8 cellular contexts compared by ENCODE assay signal in the genomic region with DNA sequence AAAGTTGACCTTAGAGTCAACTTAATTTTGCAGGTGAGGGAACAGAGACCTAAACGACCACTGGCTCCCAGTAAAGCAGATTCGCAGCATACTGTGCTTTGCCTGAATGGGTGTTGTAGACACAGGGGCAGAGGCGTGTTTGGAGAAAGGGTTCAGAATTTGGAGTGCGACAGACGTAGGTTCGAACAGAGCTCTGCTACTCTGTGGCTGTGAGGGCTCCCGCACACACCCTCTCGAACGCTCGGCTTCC. TPM values are rescaled to one million over a fixed set of nuclear protein-coding genes. Genes with fewer than 3 reads are reported as not detected.
DNase-seq lines count a peak whose midpoint lies in the region; ATAC-seq and TF ChIP-seq lines count a peak whose summit lies in the region.

No MANE protein-coding gene starts in this region.

- H3K4me3 ChIP-seq in CD4-positive, alpha-beta memory T cell (ENCODE audit: low read length in 2 of 2) = peak overlapping the region; percentile 24 to 48
- peak overlapping the region; percentile 31 for H3K4me3 ChIP-seq in epithelial cell of esophagus (ENCODE audit: low read length)
- H3K4me3 ChIP-seq in osteoblast (ENCODE audit: insufficient read depth, low read length) = peak overlapping the region; percentile 73

- H4K20me1 ChIP-seq in osteoblast (ENCODE audit: insufficient read depth, low read length) = no peaks in the 10 kb centered on the region

- H3K27ac ChIP-seq in CD4-positive, alpha-beta memory T cell (ENCODE audit: low read depth, low read length) = peak overlapping the region; percentile 56
- no peak overlapping the region for H3K27ac ChIP-seq in osteoblast (ENCODE audit: low read depth, low read length)

- POLR2A ChIA-PET in CD4-positive, alpha-beta memory T cell (lab: Charles Lee; ENCODE audit: partially characterized antibody) = interaction anchor here (0.8 to 3.3 kb wide), 9 partner anchors 15 to 196 kb away, joined by 3 to 57 read pairs (median 4); a partner anchor contains a TSS

- intact Hi-C loops in CD4-positive, alpha-beta memory T cell (cut with micrococcal nuclease) = loop anchor here (1.0 kb wide), 2 partner anchors 32 to 287 kb away; a partner anchor contains a TSS

- DNase-seq in CD4-positive, alpha-beta memory T cell = no peak
- peak; percentile 41 for DNase-seq in OCI-M2 (lab: John Stamatoyannopoulos, UW; ENCODE audit: unreplicated experiment)
- no peak for DNase-seq in epithelial cell of esophagus (ENCODE audit: low read depth)
- no peak for DNase-seq in osteoblast (ENCODE audit: insufficient read length, low spot score, missing footprints)
- no peak for DNase-seq in HCEC 1CT
- DNase-seq in NCI-H2196 (lab: John Stamatoyannopoulos, UW; ENCODE audit: unreplicated experiment) = no peak
- DNase-seq in COR-L47 (lab: John Stamatoyannopoulos, UW) = no peak

- no peaks in the 10 kb centered on the region for H3K9me3 Mint-ChIP-seq in CD4-positive, alpha-beta memory T cell

- H2AFZ ChIP-seq in osteoblast (ENCODE audit: low read length) = peak overlapping the region; percentile 91

- H3K27me3 Mint-ChIP-seq in CD4-positive, alpha-beta memory T cell = no peaks in the 10 kb centered on the region

- H3K79me2 ChIP-seq in osteoblast (ENCODE audit: insufficient read depth, low read length) = no peaks in the 10 kb centered on the region

- no peak for ATAC-seq in GM21423 (IDR thresholded peaks at IDR 0.05; ENCODE audit: unreplicated experiment)

- H3K27me3 ChIP-seq in CD4-positive, alpha-beta memory T cell (ENCODE audit: insufficient read depth, low read length) = no peaks in the 10 kb centered on the region
- no peaks in the 10 kb centered on the region for H3K27me3 ChIP-seq in osteoblast (ENCODE audit: insufficient read depth, low read length)

- TF ChIP-seq CTCF in epithelial cell of esophagus (IDR thresholded peaks at IDR 0.05; ENCODE audit: insufficient read depth, low read depth, low read length, missing control alignments) (peak; percentile 15), osteoblast (IDR thresholded peaks at IDR 0.05; ENCODE audit: extremely low read depth, low read depth, low read length) (no peak)

- H3K4me1 Mint-ChIP-seq in CD4-positive, alpha-beta memory T cell = peaks cover 7 to 21% (median 10%) of the 10 kb centered on the region in 4 donors

- CTCF ChIA-PET in CD4-positive, alpha-beta memory T cell (lab: Charles Lee; ENCODE audit: partially characterized antibody) = interaction anchor here (0.5 to 5.1 kb wide), 12 partner anchors 14 to 287 kb away, joined by 3 to 49 read pairs (median 7); a partner anchor contains a TSS

- H3K27ac Mint-ChIP-seq in CD4-positive, alpha-beta memory T cell = peak overlapping the region; percentile 80 to 95 (median 88)

- H3K4me2 ChIP-seq in osteoblast (ENCODE audit: insufficient read depth, low read length) = peak overlapping the region; percentile 79

- peaks cover 0 to 2% of the 10 kb centered on the region in 2 donors for H3K36me3 Mint-ChIP-seq in CD4-positive, alpha-beta memory T cell

- peak overlapping the region; percentile 75 to 88 (median 84) for H3K4me3 Mint-ChIP-seq in CD4-positive, alpha-beta memory T cell

- no peaks in the 10 kb centered on the region for H3K9me3 ChIP-seq in CD4-positive, alpha-beta memory T cell (ENCODE audit: control insufficient read depth in 1 of 2, low read length in 2 of 2)
- no peaks in the 10 kb centered on the region for H3K9me3 ChIP-seq in osteoblast (ENCODE audit: low read depth, low read length)

- H3K36me3 ChIP-seq in CD4-positive, alpha-beta memory T cell (ENCODE audit: insufficient read depth, low read length) = no peaks in the 10 kb centered on the region
- H3K36me3 ChIP-seq in osteoblast (ENCODE audit: insufficient read depth, low read length) = no peaks in the 10 kb centered on the region

- peaks cover 12% of the 10 kb centered on the region for H3K4me1 ChIP-seq in CD4-positive, alpha-beta memory T cell (ENCODE audit: insufficient read depth, low read length)
- peaks cover 5% of the 10 kb centered on the region for H3K4me1 ChIP-seq in osteoblast (ENCODE audit: insufficient read depth, low read length)

RNA-seq across cellular contexts. Expression of a gene that starts 0.2 kb away (rescaled TPM):
- not detected for total RNA-seq in CD4-positive, alpha-beta memory T cell
- not detected for polyA plus RNA-seq in CD4-positive, alpha-beta memory T cell
- not detected in 2 replicates for total RNA-seq in osteoblast

RNA-seq across cellular contexts. Expression of a gene that starts 31.8 kb away (rescaled TPM):
- 10 to 100 TPM; 28.0 to 28.3 TPM for total RNA-seq in CD4-positive, alpha-beta memory T cell
- polyA plus RNA-seq in CD4-positive, alpha-beta memory T cell = 10 to 100 TPM; 41.5 to 51.9 TPM
- 18.1 and 24.2 TPM in 2 replicates for total RNA-seq in osteoblast

RNA-seq across cellular contexts. Expression of a gene that starts 32.0 kb away (rescaled TPM):
- 10 to 100 TPM; 43.3 to 48.2 TPM for total RNA-seq in CD4-positive, alpha-beta memory T cell
- 10 to 100 TPM; 13.7 to 24.8 TPM for polyA plus RNA-seq in CD4-positive, alpha-beta memory T cell
- total RNA-seq in osteoblast = 17.7 and 19.7 TPM in 2 replicates
